Comparison of ENCODE assay signal across 8 cellular contexts in genomic region chrX:108091266-108091877, GRCh38. TPM values are rescaled to one million over a fixed set of nuclear protein-coding genes. Genes with fewer than 3 reads are reported as not detected.
DNase-seq lines count a peak whose midpoint lies in the region; ATAC-seq, FAIRE-seq and TF ChIP-seq lines count a peak whose summit lies in the region.

Gene ATG4A (plus strand): TSS chrX:108091778. CDS start chrX:108091827, 49 bp downstream.
Gene PSMD10 (minus strand): TSS chrX:108091542. CDS start chrX:108091520, 22 bp downstream.

- FAIRE-seq in endothelial cell of umbilical vein (lab: Jason Lieb, UNC): peak; percentile 97

- H2AFZ ChIP-seq in OCI-LY1 (ENCODE audit: low read length) (no peak within 1 kb of the TSS), endothelial cell of umbilical vein (ENCODE audit: low read depth, low read length) (peak within 1 kb of the TSS; percentile 55)

- no TSS peak for BruUV-seq in endothelial cell of umbilical vein (replicated peaks; lab: Mats Ljungman, UMichigan)

- H3K4me1 ChIP-seq in OCI-LY1 (ENCODE audit: insufficient read depth, low read length, severe bottlenecking) (peaks cover 14% of the 10 kb centered on the region), endothelial cell of umbilical vein (ENCODE audit: control insufficient read depth, extremely low read depth, insufficient read depth, low read length) (peaks cover 15% of the 10 kb centered on the region)

- no peaks in the 10 kb centered on the region for H3F3A ChIP-seq in OCI-LY1 (ENCODE audit: insufficient read depth, low read length)

- H3K9me1 ChIP-seq in endothelial cell of umbilical vein (replicated peaks; ENCODE audit: control insufficient read depth, extremely low read depth, insufficient read depth, low read length): no peaks in the 10 kb centered on the region

- CTCF ChIA-PET in endothelial cell of umbilical vein (lab: Charles Lee): interaction anchor here (0.9 to 5.7 kb wide), 5 partner anchors 28 to 48 kb away, joined by 3 to 38 read pairs (median 4); no protein-coding TSS in a partner anchor

- peak; percentile 63 for TF ChIP-seq POLR2A in endothelial cell of umbilical vein (IDR thresholded peaks at IDR 0.05; ENCODE audit: low read depth, low read length)

- H3K27ac ChIP-seq in OCI-LY1 (ENCODE audit: low read depth, low read length, poor library complexity, severe bottlenecking) (peak within 1 kb of the TSS; percentile 24), endothelial cell of umbilical vein (ENCODE audit: insufficient read depth, low read depth, low read length) (peak within 1 kb of the TSS; percentile 98)

- H3K9me3 ChIP-seq in OCI-LY1 (ENCODE audit: low read length): no peaks in the 10 kb centered on the region
- no peaks in the 10 kb centered on the region for H3K9me3 ChIP-seq in endothelial cell of umbilical vein (replicated peaks; ENCODE audit: control insufficient read depth, insufficient read depth, low read length)

- intact Hi-C loops in endothelial cell of umbilical vein (cut with micrococcal nuclease): loop anchor here (1.0 kb wide), 3 partner anchors 40 to 69 kb away; no protein-coding TSS in a partner anchor

- dilution Hi-C loops in endothelial cell of umbilical vein (cut with MboI; ENCODE audit: extremely low pct_ligation_motif_present, low sequenced_read_pairs): no loop called here

- no peaks in the 10 kb centered on the region for H3K9me2 ChIP-seq in OCI-LY1 (ENCODE audit: low read depth, low read length)

- H3K9ac ChIP-seq in OCI-LY1 (ENCODE audit: low read length): peak within 1 kb of the TSS; percentile 92
- peak within 1 kb of the TSS; percentile 100 for H3K9ac ChIP-seq in endothelial cell of umbilical vein (replicated peaks; ENCODE audit: extremely low read depth, insufficient read depth, low read length)

- H3K36me3 ChIP-seq in OCI-LY1 (ENCODE audit: insufficient read depth, low read length) (peaks cover 6% of the 10 kb centered on the region), endothelial cell of umbilical vein (ENCODE audit: control insufficient read depth in 2 of 2, extremely low read depth in 1 of 2, insufficient read depth in 2 of 2, low read length in 2 of 2) (no peaks in the 10 kb centered on the region)

- peaks cover 11% of the 10 kb centered on the region for H3K79me2 ChIP-seq in OCI-LY1 (ENCODE audit: insufficient read depth, low read length)
- H3K79me2 ChIP-seq in endothelial cell of umbilical vein (ENCODE audit: control insufficient read depth, insufficient read depth, low read length): peaks cover 67% of the 10 kb centered on the region

- H3K27me3 ChIP-seq in OCI-LY1 (ENCODE audit: insufficient read depth, low read length) (no peaks in the 10 kb centered on the region), endothelial cell of umbilical vein (ENCODE audit: control insufficient read depth in 2 of 2, insufficient read depth in 2 of 2, low read length in 2 of 2) (no peaks in the 10 kb centered on the region)

- H4K20me1 ChIP-seq in OCI-LY1 (ENCODE audit: insufficient read depth, low read length): no peaks in the 10 kb centered on the region
- H4K20me1 ChIP-seq in endothelial cell of umbilical vein (replicated peaks; ENCODE audit: control insufficient read depth, extremely low read depth, insufficient read depth, low read length): no peaks in the 10 kb centered on the region

- H3K4me3 ChIP-seq in OCI-LY1 (ENCODE audit: low read depth, low read length, poor library complexity, severe bottlenecking) (peak within 1 kb of the TSS; percentile 97), endothelial cell of umbilical vein (replicated peaks in 1 of 3; ENCODE audit: insufficient read depth in 1 of 3, low read depth in 1 of 3, low read length in 3 of 3) (peak within 1 kb of the TSS; percentile 82 to 98 (median 82))

- ATAC-seq in GM21529 (IDR thresholded peaks at IDR 0.05; ENCODE audit: unreplicated experiment): peak; percentile 96

- POLR2A ChIA-PET in endothelial cell of umbilical vein (lab: Charles Lee): interaction anchor here (0.6 to 1.8 kb wide), 2 partner anchors 40 to 463 kb away, joined by 3 to 17 read pairs; partner anchors contain the start of gene PRPS1

- DNase-seq in DMS114 treated with DMSO at 0.1 percent for 48 hours (lab: John Stamatoyannopoulos, UW; ENCODE audit: unreplicated experiment) (peak; percentile 96), HuH-7.5 (ENCODE audit: low spot score) (peak; percentile 22), endothelial cell of umbilical vein (ENCODE audit: low read depth, low spot score) (peak; percentile 97), midbrain (lab: John Stamatoyannopoulos, UW) (peak; percentile 93)
- peak; percentile 82 for DNase-seq in activated CD8-positive, alpha-beta memory T cell treated with anti-CD3 and anti-CD28 coated beads, Interleukin-2, amount 50 U/mL, for 4 hours
- peak; percentile 80 for DNase-seq in stimulated activated CD8-positive, alpha-beta memory T cell treated with anti-CD3 and anti-CD28 coated beads, Interleukin-15, amount 100 ng/mL, for 48 hours (ENCODE audit: low read depth in 2 of 2)

- no peak for TF ChIP-seq CTCF in OCI-LY1 (IDR thresholded peaks at IDR 0.05; ENCODE audit: low read length)
- TF ChIP-seq CTCF in endothelial cell of umbilical vein (IDR thresholded peaks at IDR 0.05; ENCODE audit: extremely low read depth in 1 of 2, insufficient read depth in 1 of 2, low read depth in 1 of 2, low read length in 2 of 2): no peak

- H3K4me2 ChIP-seq in OCI-LY1 (ENCODE audit: low read length): peak within 1 kb of the TSS; percentile 90
- H3K4me2 ChIP-seq in endothelial cell of umbilical vein (ENCODE audit: insufficient read depth, low read length): peak within 1 kb of the TSS; percentile 78

TF ChIP-seq in endothelial cell of umbilical vein, 7 proteins besides CTCF, POLR2A, EP300 and RAD21:
- TF ChIP-seq POLR2AphosphoS5 (IDR thresholded peaks at IDR 0.05; ENCODE audit: insufficient read depth, low read depth, low read length) (peak; percentile 50), JUN (IDR thresholded peaks at IDR 0.05; ENCODE audit: borderline replicate concordance, insufficient read depth, insufficient read length, low read depth) (no peak)

RNA-seq across cellular contexts. Expression of gene ATG4A, which starts in this region (rescaled TPM):
- 27.7 and 28.7 TPM in 2 replicates for total RNA-seq in endothelial cell of umbilical vein
- 10.9 and 13.2 TPM in 2 replicates for polyA plus RNA-seq in endothelial cell of umbilical vein
- polyA plus RNA-seq in endothelial cell of umbilical vein (2011; cell fraction: cytosol; rRNA removed): 18.5 and 22.5 TPM in 2 replicates
- 25.0 and 30.6 TPM in 2 replicates for polyA plus RNA-seq in endothelial cell of umbilical vein (2011; cell fraction: nucleus; rRNA removed)
- 23.1 and 42.0 TPM in 2 replicates for polyA plus RNA-seq in endothelial cell of umbilical vein (2012)
- 14.8 and 16.9 TPM in 2 replicates for polyA minus RNA-seq in endothelial cell of umbilical vein
- polyA minus RNA-seq in endothelial cell of umbilical vein (2011; cell fraction: cytosol; rRNA and poly(A)+ RNA removed): 7.5 TPM
- 13.4 and 24.6 TPM in 2 replicates for polyA minus RNA-seq in endothelial cell of umbilical vein (2011; cell fraction: nucleus; rRNA and poly(A)+ RNA removed)

RNA-seq across cellular contexts. Expression of gene PSMD10, which starts in this region (rescaled TPM):
- 71.9 and 82.7 TPM in 2 replicates for total RNA-seq in endothelial cell of umbilical vein
- 72.5 and 93.8 TPM in 2 replicates for polyA plus RNA-seq in endothelial cell of umbilical vein
- 81.0 and 90.0 TPM in 2 replicates for polyA plus RNA-seq in endothelial cell of umbilical vein (2011; cell fraction: cytosol; rRNA removed)
- 37.1 and 52.2 TPM in 2 replicates for polyA plus RNA-seq in endothelial cell of umbilical vein (2011; cell fraction: nucleus; rRNA removed)
- polyA plus RNA-seq in endothelial cell of umbilical vein (2012): 100 and 155 TPM in 2 replicates
- polyA minus RNA-seq in endothelial cell of umbilical vein: 42.6 and 51.5 TPM in 2 replicates
- polyA minus RNA-seq in endothelial cell of umbilical vein (2011; cell fraction: cytosol; rRNA and poly(A)+ RNA removed): 19.6 TPM
- 12.2 and 17.6 TPM in 2 replicates for polyA minus RNA-seq in endothelial cell of umbilical vein (2011; cell fraction: nucleus; rRNA and poly(A)+ RNA removed)

Comparison
In these comparisons a context has a peak if more than half of its experiments do, and no peak if none do; other contexts are left out.
1. Peak in every context shown above with its lines: DNase-seq, ATAC-seq, H3K4me3 ChIP-seq and H3K27ac ChIP-seq.
2. DNase-seq: peak in every context shown above with its lines; median percentile 97 in endothelial cell of umbilical vein; 96 in DMS114 treated with DMSO at 0.1 percent for 48 hours; 93 in midbrain; 82 in activated CD8-positive, alpha-beta memory T cell treated with anti-CD3 and anti-CD28 coated beads, Interleukin-2, amount 50 U/mL, for 4 hours; 80 in stimulated activated CD8-positive, alpha-beta memory T cell treated with anti-CD3 and anti-CD28 coated beads, Interleukin-15, amount 100 ng/mL, for 48 hours; 22 in HuH-7.5.